1 cellular context compared by ENCODE assay signal in the genomic region with DNA sequence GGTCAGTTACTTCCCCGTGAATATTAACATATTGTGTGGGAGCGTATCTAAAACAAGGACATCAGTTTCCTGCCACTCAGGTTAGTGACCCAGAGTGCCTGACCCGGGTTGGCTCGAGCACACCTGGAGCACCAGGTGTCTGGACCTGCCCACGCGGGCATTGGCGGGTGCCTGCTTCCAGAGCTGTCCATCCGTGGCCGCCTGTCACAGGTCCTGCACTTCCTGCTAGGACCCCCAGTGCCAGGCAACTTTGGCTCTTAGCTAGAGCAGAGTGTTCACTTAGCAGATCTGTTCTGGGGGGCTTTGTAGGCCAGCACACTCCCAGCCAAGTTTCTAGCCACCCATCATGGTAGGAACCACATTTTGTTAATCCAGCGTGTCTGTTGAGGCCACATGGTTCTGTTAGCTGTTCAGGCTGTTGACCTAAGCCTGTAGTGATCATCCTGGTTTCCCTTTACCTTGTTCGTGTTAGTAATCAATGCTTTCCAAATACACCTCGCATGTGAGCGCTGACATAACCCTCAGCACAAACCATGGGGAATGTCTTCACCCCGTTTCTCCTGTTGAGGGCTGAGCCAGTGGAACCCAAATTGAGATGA.
TF ChIP-seq lines count a peak whose summit lies in the region.

No MANE protein-coding gene starts in this region.

TF ChIP-seq in K562, 482 proteins besides CTCF, POLR2A, EP300 and RAD21 (continued from another document):
- TF ChIP-seq, protein P1, sequence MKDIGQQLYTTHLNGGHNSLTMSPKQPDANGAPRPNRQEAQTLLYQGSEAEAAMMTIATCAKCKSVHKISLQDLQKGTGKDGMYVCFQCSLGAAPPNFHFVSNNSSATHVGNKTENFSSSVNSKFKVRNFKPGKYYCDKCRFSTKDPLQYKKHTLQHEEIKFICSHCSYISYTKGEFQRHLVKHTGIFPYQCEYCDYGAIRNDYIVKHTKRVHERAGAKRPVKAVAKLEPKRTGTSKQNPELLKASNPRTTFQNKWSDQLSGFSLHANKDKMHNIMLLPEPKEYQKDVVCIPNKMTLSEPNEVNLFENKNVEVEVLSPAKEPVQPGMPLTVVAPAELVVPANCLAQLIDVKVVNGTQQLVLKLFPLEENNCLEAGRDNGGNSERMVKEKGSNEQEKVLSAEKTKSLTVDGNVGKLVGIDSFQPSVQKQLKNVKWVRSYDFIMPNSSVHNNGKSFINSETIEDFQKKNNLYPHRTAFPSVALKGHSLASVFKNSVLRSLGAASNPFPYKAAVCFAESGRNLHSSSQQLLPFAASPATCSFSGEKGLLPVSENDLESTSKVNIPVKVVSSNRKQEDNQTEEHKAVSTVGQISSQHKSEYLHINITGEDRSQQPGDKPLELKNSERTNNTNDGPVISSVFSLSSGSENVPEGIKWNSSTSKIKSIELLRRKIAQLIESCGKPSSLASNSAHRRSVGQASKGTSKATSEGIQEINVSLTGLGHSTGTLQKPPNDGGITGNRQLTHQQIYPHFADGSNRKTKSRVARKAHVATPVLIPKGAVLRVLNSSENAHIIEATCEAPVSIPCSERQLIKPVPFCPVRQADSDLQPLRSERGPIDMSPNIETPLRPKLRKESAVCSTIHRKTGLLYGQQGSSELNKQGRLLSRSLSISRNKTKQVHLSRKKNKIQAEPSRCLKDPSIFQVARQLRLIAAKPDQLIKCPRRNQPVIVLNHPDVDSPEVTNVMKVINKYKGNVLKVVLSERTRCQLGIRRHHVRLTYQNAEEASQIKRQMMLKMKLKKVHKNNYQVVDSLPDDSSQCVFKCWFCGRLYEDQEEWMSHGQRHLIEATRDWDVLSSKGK (CRISPR knock-in tag; IDR thresholded peaks at IDR 0.05): no peak
- TF ChIP-seq ASH1L (IDR thresholded peaks at IDR 0.05; ENCODE audit: borderline replicate concordance, low read depth, partially characterized antibody) (no peak), CHD2 (IDR thresholded peaks at IDR 0.05; ENCODE audit: low read depth, low read length) (no peak), ELF4 (CRISPR knock-in tag; IDR thresholded peaks at IDR 0.05) (no peak), SIX5 (IDR thresholded peaks at IDR 0.05; ENCODE audit: borderline replicate concordance in 1 of 2, insufficient read depth in 1 of 2, low read depth in 1 of 2, low read length in 2 of 2) (no peak), CCNT2 (IDR thresholded peaks at IDR 0.05; ENCODE audit: borderline replicate concordance, extremely low read depth, insufficient read length, low read depth, low read length) (no peak), FOXK1 (CRISPR knock-in tag; IDR thresholded peaks at IDR 0.05; ENCODE audit: borderline replicate concordance) (no peak), NR3C1 (CRISPR knock-in tag; IDR thresholded peaks at IDR 0.05) (no peak), POLR2G (IDR thresholded peaks at IDR 0.05; ENCODE audit: low read depth, low read length) (peak; percentile 39; the same call in 1 of the 2 replicates), NR2C2 (CRISPR knock-in tag; IDR thresholded peaks at IDR 0.05) (no peak), NR2C2 (tag; IDR thresholded peaks at IDR 0.05) (0 out of 2 replicates have a peak, but pooled peaks have one; percentile 4), KHSRP (IDR thresholded peaks at IDR 0.05) (no peak), FOXP1 (CRISPR knock-in tag; IDR thresholded peaks at IDR 0.05) (no peak), KAT2B (IDR thresholded peaks at IDR 0.05; ENCODE audit: low read depth, low read length) (no peak), RBM34 (IDR thresholded peaks at IDR 0.05; ENCODE audit: borderline replicate concordance, insufficient read depth, low read length) (no peak), NFATC3 (IDR thresholded peaks at IDR 0.05) (no peak)
- TF ChIP-seq, protein P2, sequence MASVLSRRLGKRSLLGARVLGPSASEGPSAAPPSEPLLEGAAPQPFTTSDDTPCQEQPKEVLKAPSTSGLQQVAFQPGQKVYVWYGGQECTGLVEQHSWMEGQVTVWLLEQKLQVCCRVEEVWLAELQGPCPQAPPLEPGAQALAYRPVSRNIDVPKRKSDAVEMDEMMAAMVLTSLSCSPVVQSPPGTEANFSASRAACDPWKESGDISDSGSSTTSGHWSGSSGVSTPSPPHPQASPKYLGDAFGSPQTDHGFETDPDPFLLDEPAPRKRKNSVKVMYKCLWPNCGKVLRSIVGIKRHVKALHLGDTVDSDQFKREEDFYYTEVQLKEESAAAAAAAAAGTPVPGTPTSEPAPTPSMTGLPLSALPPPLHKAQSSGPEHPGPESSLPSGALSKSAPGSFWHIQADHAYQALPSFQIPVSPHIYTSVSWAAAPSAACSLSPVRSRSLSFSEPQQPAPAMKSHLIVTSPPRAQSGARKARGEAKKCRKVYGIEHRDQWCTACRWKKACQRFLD (CRISPR knock-in tag; IDR thresholded peaks at IDR 0.05): no peak
- TF ChIP-seq, protein P3, sequence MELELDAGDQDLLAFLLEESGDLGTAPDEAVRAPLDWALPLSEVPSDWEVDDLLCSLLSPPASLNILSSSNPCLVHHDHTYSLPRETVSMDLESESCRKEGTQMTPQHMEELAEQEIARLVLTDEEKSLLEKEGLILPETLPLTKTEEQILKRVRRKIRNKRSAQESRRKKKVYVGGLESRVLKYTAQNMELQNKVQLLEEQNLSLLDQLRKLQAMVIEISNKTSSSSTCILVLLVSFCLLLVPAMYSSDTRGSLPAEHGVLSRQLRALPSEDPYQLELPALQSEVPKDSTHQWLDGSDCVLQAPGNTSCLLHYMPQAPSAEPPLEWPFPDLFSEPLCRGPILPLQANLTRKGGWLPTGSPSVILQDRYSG (tag; conservative IDR thresholded peaks at IDR 0.05; ENCODE audit: low read depth): peak; percentile 39; the same call in 1 of the 2 replicates
- TF ChIP-seq, protein P4, sequence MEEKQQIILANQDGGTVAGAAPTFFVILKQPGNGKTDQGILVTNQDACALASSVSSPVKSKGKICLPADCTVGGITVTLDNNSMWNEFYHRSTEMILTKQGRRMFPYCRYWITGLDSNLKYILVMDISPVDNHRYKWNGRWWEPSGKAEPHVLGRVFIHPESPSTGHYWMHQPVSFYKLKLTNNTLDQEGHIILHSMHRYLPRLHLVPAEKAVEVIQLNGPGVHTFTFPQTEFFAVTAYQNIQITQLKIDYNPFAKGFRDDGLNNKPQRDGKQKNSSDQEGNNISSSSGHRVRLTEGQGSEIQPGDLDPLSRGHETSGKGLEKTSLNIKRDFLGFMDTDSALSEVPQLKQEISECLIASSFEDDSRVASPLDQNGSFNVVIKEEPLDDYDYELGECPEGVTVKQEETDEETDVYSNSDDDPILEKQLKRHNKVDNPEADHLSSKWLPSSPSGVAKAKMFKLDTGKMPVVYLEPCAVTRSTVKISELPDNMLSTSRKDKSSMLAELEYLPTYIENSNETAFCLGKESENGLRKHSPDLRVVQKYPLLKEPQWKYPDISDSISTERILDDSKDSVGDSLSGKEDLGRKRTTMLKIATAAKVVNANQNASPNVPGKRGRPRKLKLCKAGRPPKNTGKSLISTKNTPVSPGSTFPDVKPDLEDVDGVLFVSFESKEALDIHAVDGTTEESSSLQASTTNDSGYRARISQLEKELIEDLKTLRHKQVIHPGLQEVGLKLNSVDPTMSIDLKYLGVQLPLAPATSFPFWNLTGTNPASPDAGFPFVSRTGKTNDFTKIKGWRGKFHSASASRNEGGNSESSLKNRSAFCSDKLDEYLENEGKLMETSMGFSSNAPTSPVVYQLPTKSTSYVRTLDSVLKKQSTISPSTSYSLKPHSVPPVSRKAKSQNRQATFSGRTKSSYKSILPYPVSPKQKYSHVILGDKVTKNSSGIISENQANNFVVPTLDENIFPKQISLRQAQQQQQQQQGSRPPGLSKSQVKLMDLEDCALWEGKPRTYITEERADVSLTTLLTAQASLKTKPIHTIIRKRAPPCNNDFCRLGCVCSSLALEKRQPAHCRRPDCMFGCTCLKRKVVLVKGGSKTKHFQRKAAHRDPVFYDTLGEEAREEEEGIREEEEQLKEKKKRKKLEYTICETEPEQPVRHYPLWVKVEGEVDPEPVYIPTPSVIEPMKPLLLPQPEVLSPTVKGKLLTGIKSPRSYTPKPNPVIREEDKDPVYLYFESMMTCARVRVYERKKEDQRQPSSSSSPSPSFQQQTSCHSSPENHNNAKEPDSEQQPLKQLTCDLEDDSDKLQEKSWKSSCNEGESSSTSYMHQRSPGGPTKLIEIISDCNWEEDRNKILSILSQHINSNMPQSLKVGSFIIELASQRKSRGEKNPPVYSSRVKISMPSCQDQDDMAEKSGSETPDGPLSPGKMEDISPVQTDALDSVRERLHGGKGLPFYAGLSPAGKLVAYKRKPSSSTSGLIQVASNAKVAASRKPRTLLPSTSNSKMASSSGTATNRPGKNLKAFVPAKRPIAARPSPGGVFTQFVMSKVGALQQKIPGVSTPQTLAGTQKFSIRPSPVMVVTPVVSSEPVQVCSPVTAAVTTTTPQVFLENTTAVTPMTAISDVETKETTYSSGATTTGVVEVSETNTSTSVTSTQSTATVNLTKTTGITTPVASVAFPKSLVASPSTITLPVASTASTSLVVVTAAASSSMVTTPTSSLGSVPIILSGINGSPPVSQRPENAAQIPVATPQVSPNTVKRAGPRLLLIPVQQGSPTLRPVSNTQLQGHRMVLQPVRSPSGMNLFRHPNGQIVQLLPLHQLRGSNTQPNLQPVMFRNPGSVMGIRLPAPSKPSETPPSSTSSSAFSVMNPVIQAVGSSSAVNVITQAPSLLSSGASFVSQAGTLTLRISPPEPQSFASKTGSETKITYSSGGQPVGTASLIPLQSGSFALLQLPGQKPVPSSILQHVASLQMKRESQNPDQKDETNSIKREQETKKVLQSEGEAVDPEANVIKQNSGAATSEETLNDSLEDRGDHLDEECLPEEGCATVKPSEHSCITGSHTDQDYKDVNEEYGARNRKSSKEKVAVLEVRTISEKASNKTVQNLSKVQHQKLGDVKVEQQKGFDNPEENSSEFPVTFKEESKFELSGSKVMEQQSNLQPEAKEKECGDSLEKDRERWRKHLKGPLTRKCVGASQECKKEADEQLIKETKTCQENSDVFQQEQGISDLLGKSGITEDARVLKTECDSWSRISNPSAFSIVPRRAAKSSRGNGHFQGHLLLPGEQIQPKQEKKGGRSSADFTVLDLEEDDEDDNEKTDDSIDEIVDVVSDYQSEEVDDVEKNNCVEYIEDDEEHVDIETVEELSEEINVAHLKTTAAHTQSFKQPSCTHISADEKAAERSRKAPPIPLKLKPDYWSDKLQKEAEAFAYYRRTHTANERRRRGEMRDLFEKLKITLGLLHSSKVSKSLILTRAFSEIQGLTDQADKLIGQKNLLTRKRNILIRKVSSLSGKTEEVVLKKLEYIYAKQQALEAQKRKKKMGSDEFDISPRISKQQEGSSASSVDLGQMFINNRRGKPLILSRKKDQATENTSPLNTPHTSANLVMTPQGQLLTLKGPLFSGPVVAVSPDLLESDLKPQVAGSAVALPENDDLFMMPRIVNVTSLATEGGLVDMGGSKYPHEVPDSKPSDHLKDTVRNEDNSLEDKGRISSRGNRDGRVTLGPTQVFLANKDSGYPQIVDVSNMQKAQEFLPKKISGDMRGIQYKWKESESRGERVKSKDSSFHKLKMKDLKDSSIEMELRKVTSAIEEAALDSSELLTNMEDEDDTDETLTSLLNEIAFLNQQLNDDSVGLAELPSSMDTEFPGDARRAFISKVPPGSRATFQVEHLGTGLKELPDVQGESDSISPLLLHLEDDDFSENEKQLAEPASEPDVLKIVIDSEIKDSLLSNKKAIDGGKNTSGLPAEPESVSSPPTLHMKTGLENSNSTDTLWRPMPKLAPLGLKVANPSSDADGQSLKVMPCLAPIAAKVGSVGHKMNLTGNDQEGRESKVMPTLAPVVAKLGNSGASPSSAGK (IDR thresholded peaks at IDR 0.05): peak; percentile 34
